In genomic region chr22:49046546-49047305, GRCh38 we compare ENCODE assay signal across 8 cellular contexts.
DNase-seq lines count a peak whose midpoint lies in the region; ATAC-seq, FAIRE-seq and TF ChIP-seq lines count a peak whose summit lies in the region.

No MANE protein-coding gene starts in this region.

- H3K4me3 ChIP-seq in GM12878 (no peak overlapping the region), PC-3 (ENCODE audit: low read length) (no peak overlapping the region)
- no peak overlapping the region for H3K4me3 ChIP-seq in naive thymus-derived CD4-positive, alpha-beta T cell (ENCODE audit: low read length)

- H3K27me3 ChIP-seq in GM12878 (replicated peaks in 1 of 2; ENCODE audit: control insufficient read depth in 2 of 2, insufficient read depth in 2 of 2, low read length in 1 of 2) (no peaks in the 10 kb centered on the region), PC-3 (ENCODE audit: low read length) (peaks cover 15% of the 10 kb centered on the region; the same call in 1 of the 2 replicates)
- H3K27me3 ChIP-seq in naive thymus-derived CD4-positive, alpha-beta T cell (ENCODE audit: control insufficient read depth in 2 of 2, insufficient read depth in 2 of 2, low read length in 2 of 2), result no peaks in the 10 kb centered on the region

- H3K27ac ChIP-seq in GM12878 (ENCODE audit: control insufficient read depth, insufficient read depth) (no peak overlapping the region), PC-3 (ENCODE audit: low read length) (no peak overlapping the region)
- no peak overlapping the region for H3K27ac ChIP-seq in naive thymus-derived CD4-positive, alpha-beta T cell (ENCODE audit: low read depth, low read length)

- no peaks in the 10 kb centered on the region for H3K36me3 Mint-ChIP-seq in activated CD4-positive, alpha-beta T cell treated with anti-CD3 and anti-CD28 coated beads, Interleukin-2, amount 10 ng/mL, durations not matched to agents 24 days and 14 days (ENCODE audit: low read depth)
- peaks cover 0 to 3% (median 0%) of the 10 kb centered on the region in 5 donors for H3K36me3 Mint-ChIP-seq in naive thymus-derived CD4-positive, alpha-beta T cell

- RAD21 ChIA-PET in GM12878 (lab: Charles Lee; ENCODE audit: unreplicated experiment), result no interaction called here

- no peak overlapping the region for H3K4me3 Mint-ChIP-seq in activated CD4-positive, alpha-beta T cell treated with anti-CD3 and anti-CD28 coated beads, Interleukin-2, amount 10 ng/mL, durations not matched to agents 24 days and 14 days
- no peak overlapping the region for H3K4me3 Mint-ChIP-seq in naive thymus-derived CD4-positive, alpha-beta T cell

- H3K9ac ChIP-seq in GM12878 (ENCODE audit: control insufficient read depth, insufficient read depth, low read length) (no peak overlapping the region), PC-3 (ENCODE audit: low read length) (no peak overlapping the region)

- in situ Hi-C loops in GM12878 (cut with MboI), result no loop called here

- peak; percentile 65 for DNase-seq in activated CD4-positive, alpha-beta T cell treated with anti-CD3 and anti-CD28 coated beads, Interleukin-2, amount 10 ng/mL, durations not matched to agents 24 days and 14 days
- DNase-seq in activated CD4-positive, alpha-beta T cell treated with anti-CD3 and anti-CD28 coated beads, Interleukin-2, amount 50 U/mL, for 4 hours, result no peak
- DNase-seq in NCI-H774 (lab: John Stamatoyannopoulos, UW), result peak; percentile 14
- no peak for DNase-seq in GM12878 (ENCODE audit: low read depth, low spot score)
- no peak for DNase-seq in naive thymus-derived CD4-positive, alpha-beta T cell
- no peak for DNase-seq in activated CD4-positive, CD25-positive, alpha-beta regulatory T cell treated with anti-CD3 and anti-CD28 coated beads, Interleukin-2, amount 50 U/mL, for 72 hours
- DNase-seq in PC-3, result no peak
- no peak for DNase-seq in NCI-H446 treated with DMSO at 0.1 percent for 48 hours (lab: John Stamatoyannopoulos, UW)

- TF ChIP-seq CTCF in GM12878 (IDR thresholded peaks at IDR 0.05 in 2 of 3, conservative IDR thresholded peaks at IDR 0.05 in 1 of 3; ENCODE audit: control insufficient read depth in 2 of 3, extremely low read depth in 1 of 3, insufficient read depth in 1 of 3, low read depth in 3 of 3, low read length in 3 of 3) (peak in 2 of 3 experiments; percentile 21 to 25; a peak in 2 of 6 replicates), PC-3 (conservative IDR thresholded peaks at IDR 0.05; ENCODE audit: low read depth, low read length) (no peak)

- no peak overlapping the region for H2AFZ ChIP-seq in GM12878 (ENCODE audit: control insufficient read depth, low read depth, low read length)
- H2AFZ ChIP-seq in PC-3 (ENCODE audit: low read length), result no peak overlapping the region

- H3K9me3 ChIP-seq in GM12878 (replicated peaks; ENCODE audit: control insufficient read depth, insufficient read depth, low read length), result no peaks in the 10 kb centered on the region; the same call in 2 of the 3 replicates
- H3K9me3 ChIP-seq in naive thymus-derived CD4-positive, alpha-beta T cell (ENCODE audit: control insufficient read depth in 2 of 3, low read length in 3 of 3), result no peaks in the 10 kb centered on the region
- H3K9me3 ChIP-seq in PC-3 (ENCODE audit: low read length), result no peaks in the 10 kb centered on the region

- BruUV-seq in GM12878 (replicated peaks; lab: Mats Ljungman, UMichigan), result no TSS peak
- BruUV-seq in PC-3 (replicated peaks; lab: Mats Ljungman, UMichigan), result no TSS peak

- no peak for FAIRE-seq in GM12878 (lab: Jason Lieb, UNC)

- 22% methylated on average over 17 of the region's 17 CpGs for WGBS in GM12878 (ENCODE audit: insufficient coverage, insufficient replicate concordance, low lambda C conversion rate, missing lambda C conversion rate)

- H3K4me2 ChIP-seq in GM12878 (ENCODE audit: control insufficient read depth, insufficient read depth) (no peak overlapping the region), PC-3 (ENCODE audit: low read length) (no peak overlapping the region)

- no peaks in the 10 kb centered on the region for H3K4me1 Mint-ChIP-seq in activated CD4-positive, alpha-beta T cell treated with anti-CD3 and anti-CD28 coated beads, Interleukin-2, amount 10 ng/mL, durations not matched to agents 24 days and 14 days
- peaks cover 0 to 4% (median 0%) of the 10 kb centered on the region in 7 donors for H3K4me1 Mint-ChIP-seq in naive thymus-derived CD4-positive, alpha-beta T cell

- no peak for TF ChIP-seq RAD21 in GM12878 (IDR thresholded peaks at IDR 0.05; ENCODE audit: insufficient read depth, low read depth, low read length)

- POLR2A ChIA-PET in GM12878 (lab: Charles Lee), result no interaction called here
- POLR2A ChIA-PET in naive thymus-derived CD4-positive, alpha-beta T cell (lab: Charles Lee), result no interaction called here
- POLR2A ChIA-PET in PC-3 (lab: Charles Lee; ENCODE audit: unreplicated experiment), result no interaction called here

- H3K36me3 ChIP-seq in GM12878 (ENCODE audit: control insufficient read depth in 2 of 2, insufficient read depth in 2 of 2, low read length in 1 of 2) (no peaks in the 10 kb centered on the region), PC-3 (ENCODE audit: low read depth, low read length) (no peaks in the 10 kb centered on the region)
- H3K36me3 ChIP-seq in naive thymus-derived CD4-positive, alpha-beta T cell (ENCODE audit: control insufficient read depth in 2 of 3, insufficient read depth in 3 of 3, low read length in 3 of 3), result no peaks in the 10 kb centered on the region

- TF ChIP-seq EP300 in GM12878 (IDR thresholded peaks at IDR 0.05; ENCODE audit: borderline replicate concordance in 1 of 2, control insufficient read depth in 1 of 2, low read depth in 2 of 2, low read length in 2 of 2), result no peak

- intact Hi-C loops in activated CD4-positive, alpha-beta T cell treated with anti-CD3 and anti-CD28 coated beads, Interleukin-2, amount 10 ng/mL, durations not matched to agents 24 days and 14 days (cut with micrococcal nuclease), result no loop called here
- intact Hi-C loops in GM12878 (cut with micrococcal nuclease; ENCODE audit: unreplicated experiment), result no loop called here
- intact Hi-C loops in naive thymus-derived CD4-positive, alpha-beta T cell (cut with micrococcal nuclease), result no loop called here
- intact Hi-C loops in PC-3 (cut with micrococcal nuclease), result no loop called here

- H3K4me1 ChIP-seq in GM12878 (ENCODE audit: control insufficient read depth, insufficient read depth, low read length), result no peaks in the 10 kb centered on the region
- H3K4me1 ChIP-seq in naive thymus-derived CD4-positive, alpha-beta T cell (ENCODE audit: control insufficient read depth in 2 of 2, insufficient read depth in 2 of 2, low read length in 2 of 2), result no peaks in the 10 kb centered on the region
- no peaks in the 10 kb centered on the region for H3K4me1 ChIP-seq in PC-3 (ENCODE audit: insufficient read depth, low read length)

- TF ChIP-seq POLR2A in GM12878 (IDR thresholded peaks at IDR 0.05; ENCODE audit: low read depth, low read length), result no peak

- CTCF ChIA-PET in GM12878 (lab: Yijun Ruan, JAX), result no interaction called here
- CTCF ChIA-PET in naive thymus-derived CD4-positive, alpha-beta T cell (lab: Charles Lee), result interaction anchor here (1.1 kb wide), 1 partner anchor 678 kb away, joined by 3 read pairs; no protein-coding TSS in a partner anchor
- CTCF ChIA-PET in PC-3 (lab: Charles Lee), result interaction anchor here (0.8 kb wide), 1 partner anchor 258 kb away, joined by 3 read pairs; no protein-coding TSS in a partner anchor

- H3K79me2 ChIP-seq in GM12878 (ENCODE audit: control insufficient read depth, insufficient read depth, low read length) (no peaks in the 10 kb centered on the region), PC-3 (ENCODE audit: low read length) (no peaks in the 10 kb centered on the region)

- H3K27ac Mint-ChIP-seq in activated CD4-positive, alpha-beta T cell treated with anti-CD3 and anti-CD28 coated beads, Interleukin-2, amount 10 ng/mL, durations not matched to agents 24 days and 14 days, result no peak overlapping the region
- no peak overlapping the region for H3K27ac Mint-ChIP-seq in naive thymus-derived CD4-positive, alpha-beta T cell

- no peaks in the 10 kb centered on the region for H3K9me2 ChIP-seq in PC-3 (replicated peaks; ENCODE audit: low read length)

- no peaks in the 10 kb centered on the region for H3F3A ChIP-seq in PC-3 (ENCODE audit: low read length, unreplicated experiment)

- H3K27me3 Mint-ChIP-seq in activated CD4-positive, alpha-beta T cell treated with anti-CD3 and anti-CD28 coated beads, Interleukin-2, amount 10 ng/mL, durations not matched to agents 24 days and 14 days, result no peaks in the 10 kb centered on the region
- H3K27me3 Mint-ChIP-seq in naive thymus-derived CD4-positive, alpha-beta T cell, result peaks cover 0 to 42% (median 4%) of the 10 kb centered on the region in 5 donors

- SMC1A ChIA-PET in GM12878 (lab: Charles Lee; ENCODE audit: uncharacterized antibody, unreplicated experiment), result no interaction called here

- ATAC-seq in GM12878 (no peak), PC-3 (no peak)
- peak; percentile 22 for ATAC-seq in naive thymus-derived CD4-positive, alpha-beta T cell

- H3K9me3 Mint-ChIP-seq in activated CD4-positive, alpha-beta T cell treated with anti-CD3 and anti-CD28 coated beads, Interleukin-2, amount 10 ng/mL, durations not matched to agents 24 days and 14 days, result no peaks in the 10 kb centered on the region
- H3K9me3 Mint-ChIP-seq in naive thymus-derived CD4-positive, alpha-beta T cell, result no peaks in the 10 kb centered on the region

- no peaks in the 10 kb centered on the region for H4K20me1 ChIP-seq in GM12878 (ENCODE audit: control insufficient read depth, insufficient read depth)
- H4K20me1 ChIP-seq in PC-3 (ENCODE audit: low read length), result no peaks in the 10 kb centered on the region

TF ChIP-seq in GM12878, 131 proteins besides CTCF, POLR2A, EP300 and RAD21 (continues in another document):
- TF ChIP-seq POLR2AphosphoS5 (IDR thresholded peaks at IDR 0.05; ENCODE audit: low read length) (no peak), WRNIP1 (IDR thresholded peaks at IDR 0.05; ENCODE audit: borderline replicate concordance, low read depth, low read length) (no peak), EZH2 (IDR thresholded peaks at IDR 0.05; ENCODE audit: borderline replicate concordance, control insufficient read depth, low read depth, low read length) (no peak)

Comparison
In these comparisons a context has a peak if more than half of its experiments do, and no peak if none do; other contexts are left out.
1. DNase-seq: peak in activated CD4-positive, alpha-beta T cell treated with anti-CD3 and anti-CD28 coated beads, Interleukin-2, amount 10 ng/mL, durations not matched to agents 24 days and 14 days (single experiment) and NCI-H774 (single experiment); none in activated CD4-positive, alpha-beta T cell treated with anti-CD3 and anti-CD28 coated beads, Interleukin-2, amount 50 U/mL, for 4 hours (0 of 2), GM12878 (single experiment), naive thymus-derived CD4-positive, alpha-beta T cell (0 of 9), activated CD4-positive, CD25-positive, alpha-beta regulatory T cell treated with anti-CD3 and anti-CD28 coated beads, Interleukin-2, amount 50 U/mL, for 72 hours (single experiment), PC-3 (single experiment) and NCI-H446 treated with DMSO at 0.1 percent for 48 hours (single experiment).